In the genomic region with DNA sequence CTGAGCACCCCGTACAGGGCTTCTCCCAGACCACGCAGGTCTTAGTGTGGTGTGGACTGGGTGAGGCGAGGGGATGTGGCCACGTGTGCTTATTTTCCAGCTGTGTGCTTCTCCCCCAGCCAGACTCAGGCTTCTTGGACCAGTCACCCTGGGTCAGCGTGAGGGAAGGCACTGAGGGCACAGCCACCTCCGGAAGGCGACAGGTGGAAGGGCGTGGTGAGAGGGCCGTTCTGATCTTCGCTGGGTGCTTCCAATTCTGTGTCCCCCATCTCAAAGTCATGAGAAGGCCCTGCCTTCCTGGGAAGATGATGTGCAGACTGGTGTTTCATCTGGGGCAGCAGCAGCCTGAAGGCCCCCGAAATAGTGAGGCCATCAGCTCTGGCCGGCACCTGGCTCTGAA, we compare ENCODE assay signal across 4 cellular contexts.
"Had no signal": no experiment of that assay in that cellular context is flagged by ENCODE, and none has a peak within 500 bp of the region (broad histone marks: within the 10 kb centered on the region; RNA-seq: fewer than 3 reads in every experiment).

No MANE protein-coding gene starts in this region.

- H3K9ac ChIP-seq: GM23248 had no signal

- FAIRE-seq: HTR-8/SVneo had no signal

- H3K4me3 ChIP-seq: GM23248, HAP-1 had no signal

- H3K36me3 ChIP-seq: HAP-1 had no signal

- H3K27ac ChIP-seq: GM23248 had no signal

- H3K9me3 ChIP-seq: HAP-1 had no signal

- DNase-seq: GM23248, GOT3 had no signal

- H3K4me1 ChIP-seq: HAP-1 had no signal
